10 cellular contexts compared by ENCODE assay signal in the genomic region with DNA sequence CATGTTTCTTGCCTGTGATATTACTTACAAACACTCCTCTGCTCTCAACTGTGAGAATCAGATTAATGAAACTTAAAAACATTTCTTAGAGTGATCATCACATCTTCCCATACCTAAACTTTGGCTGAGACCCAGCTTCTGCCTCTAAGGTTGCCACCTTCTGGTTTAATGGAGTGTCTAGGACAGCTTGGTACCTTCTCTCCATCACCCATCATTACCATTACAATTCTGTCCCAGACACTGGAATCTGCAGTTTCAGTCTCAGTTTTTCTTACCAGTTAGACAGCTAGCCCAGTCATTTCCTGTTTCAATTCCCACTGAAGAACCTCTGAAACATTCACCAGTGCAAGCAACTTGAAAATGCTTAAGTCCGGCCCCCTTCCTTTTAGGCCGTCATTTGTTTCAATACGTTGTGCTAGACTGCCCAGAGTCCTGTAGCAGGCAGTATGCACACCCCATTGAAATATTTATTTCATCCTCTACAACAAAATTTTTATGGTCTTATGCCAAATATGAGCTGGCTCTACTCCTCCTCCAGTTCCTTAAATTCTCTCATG.
DNase-seq lines count a peak whose midpoint lies in the region; ATAC-seq and TF ChIP-seq lines count a peak whose summit lies in the region.
"Had no signal": no experiment of that assay in that cellular context is flagged by ENCODE, and none has a peak within 500 bp of the region (broad histone marks: within the 10 kb centered on the region; RNA-seq: fewer than 3 reads in every experiment).

No MANE protein-coding gene starts in this region.

- no peaks in the 10 kb centered on the region for H3K9me3 ChIP-seq in upper lobe of right lung
- H3K9me3 ChIP-seq: tibial artery had no signal

- in situ Hi-C loops in KBM-7 (cut with MboI; ENCODE audit: low pct_unique_long_range_greater_than_20kb, low sequenced_read_pairs) (no loop called here), astrocyte of the cerebellum (cut with HindIII; ENCODE audit: low sequenced_read_pairs) (no loop called here)

- TF ChIP-seq CTCF in AG04449 (IDR thresholded peaks at IDR 0.05; ENCODE audit: insufficient read depth, low read length, missing control alignments) (no peak), astrocyte of the cerebellum (IDR thresholded peaks at IDR 0.05; ENCODE audit: low read depth, low read length, missing control alignments) (peak; percentile 3), upper lobe of right lung (IDR thresholded peaks at IDR 0.05) (no peak)

- DNase-seq in AG04449 (ENCODE audit: low read depth, low spot score) (peak; percentile 47), KBM-7 (peak; percentile 53), astrocyte of the cerebellum (ENCODE audit: low read depth) (peak; percentile 59), left kidney (ENCODE audit: low read depth, low spot score) (peak; percentile 7), DMS114 treated with DMSO at 0.1 percent for 48 hours (lab: John Stamatoyannopoulos, UW; ENCODE audit: unreplicated experiment) (no peak), mesenteric fat pad (ENCODE audit: low spot score) (no peak), OCI-M2 (lab: John Stamatoyannopoulos, UW; ENCODE audit: unreplicated experiment) (no peak), upper lobe of right lung (no peak)
- DNase-seq: tibial artery had no signal

- H3K4me3 ChIP-seq in AG04449 (ENCODE audit: low read depth, low read length) (no peak overlapping the region), astrocyte of the cerebellum (ENCODE audit: low read depth, low read length) (no peak overlapping the region), upper lobe of right lung (no peak overlapping the region)
- H3K4me3 ChIP-seq: tibial artery had no signal

- H3K36me3 ChIP-seq in upper lobe of right lung, result no peaks in the 10 kb centered on the region
- H3K36me3 ChIP-seq: tibial artery had no signal

- POLR2A ChIA-PET in AG04449 (lab: Yijun Ruan, JAX), result no interaction called here

- H3K4me1 ChIP-seq in upper lobe of right lung, result peaks cover 8% of the 10 kb centered on the region
- H3K4me1 ChIP-seq: tibial artery had no signal

- no peak overlapping the region for H3K27ac ChIP-seq in upper lobe of right lung
- H3K27ac ChIP-seq: C4-2B, tibial artery had no signal

- no peak for ATAC-seq in upper lobe of right lung

- H3K27me3 ChIP-seq in upper lobe of right lung, result no peaks in the 10 kb centered on the region
- H3K27me3 ChIP-seq: tibial artery had no signal

- CTCF ChIA-PET in AG04449 (lab: Yijun Ruan, JAX), result interaction anchor here (1.0 to 1.1 kb wide), 3 partner anchors 9 to 52 kb away, joined by 3 read pairs; no protein-coding TSS in a partner anchor

- intact Hi-C loops in upper lobe of right lung (cut with DNase I), result no loop called here

Comparison
In these comparisons a context has a peak if more than half of its experiments do, and no peak if none do; other contexts are left out.
1. DNase-seq: peak in AG04449 (single experiment), KBM-7 (single experiment), astrocyte of the cerebellum (single experiment) and left kidney (single experiment); none in DMS114 treated with DMSO at 0.1 percent for 48 hours (single experiment), mesenteric fat pad (single experiment), OCI-M2 (single experiment) and upper lobe of right lung (single experiment).